ENCODE assay signal across 14 cellular contexts in the genomic region with DNA sequence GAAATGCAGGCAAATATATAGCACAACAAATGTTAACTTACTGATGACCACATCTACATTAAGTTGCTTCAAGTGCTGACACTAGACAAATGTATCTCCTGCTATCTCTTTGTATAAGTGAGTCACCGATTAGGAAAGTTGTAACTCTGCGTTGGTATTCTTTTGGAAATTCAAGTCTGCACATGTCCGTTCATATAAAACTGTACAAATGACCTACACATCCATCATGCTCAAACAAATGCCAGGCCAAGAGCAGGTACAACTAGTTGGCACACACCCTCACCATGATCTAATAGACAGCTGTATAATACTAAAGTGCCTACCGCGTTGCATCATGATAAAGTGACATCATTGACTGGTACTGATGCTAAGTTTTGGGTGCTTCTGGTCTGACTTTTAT.
DNase-seq lines count a peak whose midpoint lies in the region; ATAC-seq and TF ChIP-seq lines count a peak whose summit lies in the region.
"Had no signal": no experiment of that assay in that cellular context is flagged by ENCODE, and none has a peak within 500 bp of the region (broad histone marks: within the 10 kb centered on the region; RNA-seq: fewer than 3 reads in every experiment).

No MANE protein-coding gene starts in this region.

- intact Hi-C loops in PC-9 (cut with micrococcal nuclease; ENCODE audit: unreplicated experiment): loop anchor here (10.0 kb wide), 1 partner anchor 52 kb away; no protein-coding TSS in a partner anchor

- H3K27ac ChIP-seq in PC-9 (peak overlapping the region; percentile 41), smooth muscle cell (ENCODE audit: low read depth) (peak overlapping the region; percentile 85)
- H3K27ac ChIP-seq: pancreas, testis had no signal

- H3K4me3 Mint-ChIP-seq in activated naive CD4-positive, alpha-beta T cell treated with anti-CD3 and anti-CD28 coated beads, Interleukin-2, amount 50 U/mL, for 24 hours: no peak overlapping the region
- H3K4me3 Mint-ChIP-seq: activated naive CD8-positive, alpha-beta T cell treated with anti-CD3 and anti-CD28 coated beads, Interleukin-2, amount 10 ng/mL, durations not matched to agents 7 days and 5 days had no signal

- H3K27ac Mint-ChIP-seq in activated naive CD4-positive, alpha-beta T cell treated with anti-CD3 and anti-CD28 coated beads, Interleukin-2, amount 50 U/mL, for 24 hours: peak overlapping the region; percentile 42
- H3K27ac Mint-ChIP-seq in activated naive CD4-positive, alpha-beta T cell treated with anti-CD3 and anti-CD28 coated beads, Interleukin-2, amount 50 U/mL, for 72 hours: no peak overlapping the region
- H3K27ac Mint-ChIP-seq: activated naive CD8-positive, alpha-beta T cell treated with anti-CD3 and anti-CD28 coated beads, Interleukin-2, amount 10 ng/mL, durations not matched to agents 7 days and 5 days had no signal

- H3K9me2 ChIP-seq in PC-9 (ENCODE audit: insufficient read depth): no peaks in the 10 kb centered on the region

- peaks cover 89% of the 10 kb centered on the region for H3K4me1 Mint-ChIP-seq in activated naive CD4-positive, alpha-beta T cell treated with anti-CD3 and anti-CD28 coated beads, Interleukin-2, amount 50 U/mL, for 24 hours

- no peak for TF ChIP-seq CTCF in PC-9 (conservative IDR thresholded peaks at IDR 0.05)
- no peak for TF ChIP-seq CTCF in fibroblast of mammary gland (conservative IDR thresholded peaks at IDR 0.05; ENCODE audit: control insufficient read depth, insufficient read depth, low read depth, low read length)
- no peak for TF ChIP-seq CTCF in smooth muscle cell (IDR thresholded peaks at IDR 0.05; ENCODE audit: borderline replicate concordance, insufficient read depth, poor library complexity, severe bottlenecking)
- TF ChIP-seq CTCF in GM10266 (IDR thresholded peaks at IDR 0.05; ENCODE audit: control insufficient read depth, insufficient read depth, low read depth, missing control alignments): no peak

- DNase-seq in activated naive CD4-positive, alpha-beta T cell treated with anti-CD3 and anti-CD28 coated beads, Interleukin-2, amount 50 U/mL, for 72 hours (ENCODE audit: low spot score in 2 of 2): no peak
- DNase-seq in PC-9 (no peak), fibroblast of mammary gland (ENCODE audit: low read depth) (peak; percentile 71), smooth muscle cell (lab: John Stamatoyannopoulos, UW; ENCODE audit: unreplicated experiment) (no peak), GM10266 (ENCODE audit: extremely low spot score) (no peak)
- no peak for DNase-seq in stimulated activated CD4-positive, alpha-beta T cell treated with anti-CD3 and anti-CD28 coated beads, Interleukin-2, amount 100 ng/mL, for 24 hours
- no peak for DNase-seq in NK-92 treated with Interleukin-12 subunit alpha and Interleukin-12 subunit beta, amount 100 ng/mL, for 24 hours (lab: John Stamatoyannopoulos, UW)
- DNase-seq: activated CD4-positive, CD25-positive, alpha-beta regulatory T cell; activated naive CD8-positive, alpha-beta T cell treated with anti-CD3 and anti-CD28 coated beads, Interleukin-2, amount 10 ng/mL, durations not matched to agents 7 days and 5 days; mesendoderm; NCI-H2171 treated with DMSO at 0.1 percent for 48 hours; pancreas; testis had no signal

- no TSS peak for BruUV-seq in PC-9 (replicated peaks; lab: Mats Ljungman, UMichigan)

- no peaks in the 10 kb centered on the region for H3K27me3 Mint-ChIP-seq in activated naive CD4-positive, alpha-beta T cell treated with anti-CD3 and anti-CD28 coated beads, Interleukin-2, amount 50 U/mL, for 24 hours
- H3K27me3 Mint-ChIP-seq: activated naive CD8-positive, alpha-beta T cell treated with anti-CD3 and anti-CD28 coated beads, Interleukin-2, amount 10 ng/mL, durations not matched to agents 7 days and 5 days had no signal

- no peak for ATAC-seq in activated naive CD4-positive, alpha-beta T cell treated with anti-CD3 and anti-CD28 coated beads, Interleukin-2, amount 50 U/mL, for 72 hours

- peaks cover 86% of the 10 kb centered on the region for H3K79me2 ChIP-seq in PC-9 (ENCODE audit: low read depth)
- H3K79me2 ChIP-seq in smooth muscle cell (ENCODE audit: low read depth): peaks cover 87% of the 10 kb centered on the region

- H4K20me1 ChIP-seq in PC-9 (ENCODE audit: insufficient read depth): no peaks in the 10 kb centered on the region
- peaks cover 71% of the 10 kb centered on the region for H4K20me1 ChIP-seq in smooth muscle cell (ENCODE audit: low read depth)

- H2AFZ ChIP-seq in PC-9 (no peak overlapping the region), smooth muscle cell (ENCODE audit: low read depth) (no peak overlapping the region)

- CTCF ChIA-PET in PC-9 (lab: Charles Lee): no interaction called here

- H3K4me2 ChIP-seq in PC-9 (no peak overlapping the region; the same call in 1 of the 2 replicates), smooth muscle cell (peak overlapping the region; percentile 64)

- WGBS in smooth muscle cell (ENCODE audit: low lambda C conversion rate): 23% methylated on average over 5 of the region's 5 CpGs

- peaks cover 18% of the 10 kb centered on the region for H3K36me3 Mint-ChIP-seq in activated naive CD4-positive, alpha-beta T cell treated with anti-CD3 and anti-CD28 coated beads, Interleukin-2, amount 50 U/mL, for 24 hours
- peaks cover 5 to 18% of the 10 kb centered on the region in 2 donors for H3K36me3 Mint-ChIP-seq in activated naive CD4-positive, alpha-beta T cell treated with anti-CD3 and anti-CD28 coated beads, Interleukin-2, amount 50 U/mL, for 72 hours

- H3K9me3 Mint-ChIP-seq in activated naive CD4-positive, alpha-beta T cell treated with anti-CD3 and anti-CD28 coated beads, Interleukin-2, amount 50 U/mL, for 24 hours: no peaks in the 10 kb centered on the region
- no peaks in the 10 kb centered on the region for H3K9me3 Mint-ChIP-seq in activated naive CD4-positive, alpha-beta T cell treated with anti-CD3 and anti-CD28 coated beads, Interleukin-2, amount 50 U/mL, for 72 hours
- H3K9me3 Mint-ChIP-seq: activated naive CD8-positive, alpha-beta T cell treated with anti-CD3 and anti-CD28 coated beads, Interleukin-2, amount 10 ng/mL, durations not matched to agents 7 days and 5 days had no signal

- H3K36me3 ChIP-seq in PC-9 (ENCODE audit: low read depth): no peaks in the 10 kb centered on the region
- H3K36me3 ChIP-seq in smooth muscle cell (ENCODE audit: low read depth): no peaks in the 10 kb centered on the region
- H3K36me3 ChIP-seq: pancreas had no signal

- H3K9ac ChIP-seq in smooth muscle cell (ENCODE audit: low read depth): peak overlapping the region; percentile 32

- H3K4me3 ChIP-seq in PC-9 (no peak overlapping the region), fibroblast of mammary gland (ENCODE audit: control insufficient read depth, low read depth, low read length) (no peak overlapping the region), smooth muscle cell (no peak overlapping the region)
- H3K4me3 ChIP-seq: pancreas, testis had no signal

- H3F3A ChIP-seq in PC-9 (ENCODE audit: insufficient read depth, low read depth): peaks cover 20% of the 10 kb centered on the region; the same call in 1 of the 2 replicates
- peaks cover 15% of the 10 kb centered on the region for H3F3A ChIP-seq in smooth muscle cell (ENCODE audit: low read depth)

- H3K27me3 ChIP-seq in PC-9 (ENCODE audit: insufficient read depth, low read depth) (no peaks in the 10 kb centered on the region), smooth muscle cell (ENCODE audit: low read depth) (no peaks in the 10 kb centered on the region)
- H3K27me3 ChIP-seq: pancreas, testis had no signal

- POLR2A ChIA-PET in PC-9 (lab: Charles Lee; ENCODE audit: unreplicated experiment): no interaction called here

- no peaks in the 10 kb centered on the region for H3K9me3 ChIP-seq in PC-9 (ENCODE audit: insufficient read depth, low read depth)
- no peaks in the 10 kb centered on the region for H3K9me3 ChIP-seq in smooth muscle cell (replicated peaks; ENCODE audit: low read depth)
- H3K9me3 ChIP-seq: testis had no signal

- H3K4me1 ChIP-seq in PC-9 (replicated peaks; ENCODE audit: insufficient read depth) (peaks cover 43% of the 10 kb centered on the region), smooth muscle cell (ENCODE audit: low read depth) (peaks cover 15% of the 10 kb centered on the region)
- H3K4me1 ChIP-seq: pancreas, testis had no signal
